In genomic region chr2:199459286-199460100, GRCh38 we compare ENCODE assay signal across 8 cellular contexts. TPM values are rescaled to one million over a fixed set of nuclear protein-coding genes. Genes with fewer than 3 reads are reported as not detected.
DNase-seq lines count a peak whose midpoint lies in the region; ATAC-seq and TF ChIP-seq lines count a peak whose summit lies in the region.

No MANE protein-coding gene starts in this region.

- H3K9me3 Mint-ChIP-seq in stimulated activated effector memory CD8-positive, alpha-beta T cell treated with anti-CD3 and anti-CD28 coated beads, Interleukin-12 subunit alpha, Interleukin-12 subunit beta, amount 100 ng/mL, for 72 hours = no peaks in the 10 kb centered on the region

- peak overlapping the region; percentile 86 for H3K4me3 Mint-ChIP-seq in stimulated activated effector memory CD8-positive, alpha-beta T cell treated with anti-CD3 and anti-CD28 coated beads, Interleukin-12 subunit alpha, Interleukin-12 subunit beta, amount 100 ng/mL, for 72 hours

- peak overlapping the region; percentile 82 for H3K4me3 ChIP-seq in epithelial cell of proximal tubule (ENCODE audit: low read depth, low read length)

- peak overlapping the region; percentile 68 for H3K27ac Mint-ChIP-seq in stimulated activated effector memory CD8-positive, alpha-beta T cell treated with anti-CD3 and anti-CD28 coated beads, Interleukin-12 subunit alpha, Interleukin-12 subunit beta, amount 100 ng/mL, for 72 hours

- H3K36me3 Mint-ChIP-seq in stimulated activated effector memory CD8-positive, alpha-beta T cell treated with anti-CD3 and anti-CD28 coated beads, Interleukin-12 subunit alpha, Interleukin-12 subunit beta, amount 100 ng/mL, for 72 hours = no peaks in the 10 kb centered on the region

- peak; percentile 86 for DNase-seq in AG09319 (ENCODE audit: extremely low read depth, low read depth)
- peak; percentile 79 for DNase-seq in HS-27A (ENCODE audit: low read depth)
- DNase-seq in NOMO-1 treated with dmso at 0.1 percent for 144 hours (lab: John Stamatoyannopoulos, UW; ENCODE audit: unreplicated experiment) = peak; percentile 77
- peak; percentile 57 for DNase-seq in activated T-cell treated with anti-CD3 and anti-CD28 coated beads for 4 hours
- peak; percentile 86 for DNase-seq in epithelial cell of proximal tubule (ENCODE audit: low read depth)
- peak; percentile 94 for DNase-seq in midbrain (lab: John Stamatoyannopoulos, UW)
- no peak for DNase-seq in stimulated activated effector memory CD8-positive, alpha-beta T cell treated with anti-CD3 and anti-CD28 coated beads, Interleukin-12 subunit alpha, Interleukin-12 subunit beta, amount 100 ng/mL, for 72 hours (ENCODE audit: low spot score in 2 of 2)

- ATAC-seq in GM19035 (IDR thresholded peaks at IDR 0.05; ENCODE audit: unreplicated experiment) = peak; percentile 46
- peak; percentile 12 for ATAC-seq in stimulated activated effector memory CD8-positive, alpha-beta T cell treated with anti-CD3 and anti-CD28 coated beads, Interleukin-12 subunit alpha, Interleukin-12 subunit beta, amount 100 ng/mL, for 72 hours

- H3K4me1 Mint-ChIP-seq in stimulated activated effector memory CD8-positive, alpha-beta T cell treated with anti-CD3 and anti-CD28 coated beads, Interleukin-12 subunit alpha, Interleukin-12 subunit beta, amount 100 ng/mL, for 72 hours = peaks cover 11% of the 10 kb centered on the region

- TF ChIP-seq CTCF in AG09319 (IDR thresholded peaks at IDR 0.05; ENCODE audit: low read depth, low read length) (no peak), epithelial cell of proximal tubule (conservative IDR thresholded peaks at IDR 0.05; ENCODE audit: low read depth, low read length) (no peak)

RNA-seq across cellular contexts. Expression of gene SATB2, which starts 1.8 kb away (rescaled TPM):
- 1.8 and 2.7 TPM in 2 replicates for total RNA-seq in epithelial cell of proximal tubule

Comparison
In these comparisons a context has a peak if more than half of its experiments do, and no peak if none do; other contexts are left out.
1. DNase-seq: peak in AG09319 (single experiment), HS-27A (single experiment), NOMO-1 treated with dmso at 0.1 percent for 144 hours (single experiment), activated T-cell treated with anti-CD3 and anti-CD28 coated beads for 4 hours (single experiment), epithelial cell of proximal tubule (single experiment) and midbrain (single experiment); none in stimulated activated effector memory CD8-positive, alpha-beta T cell treated with anti-CD3 and anti-CD28 coated beads, Interleukin-12 subunit alpha, Interleukin-12 subunit beta, amount 100 ng/mL, for 72 hours (0 of 2).